8 cellular contexts compared by ENCODE assay signal in the genomic region with DNA sequence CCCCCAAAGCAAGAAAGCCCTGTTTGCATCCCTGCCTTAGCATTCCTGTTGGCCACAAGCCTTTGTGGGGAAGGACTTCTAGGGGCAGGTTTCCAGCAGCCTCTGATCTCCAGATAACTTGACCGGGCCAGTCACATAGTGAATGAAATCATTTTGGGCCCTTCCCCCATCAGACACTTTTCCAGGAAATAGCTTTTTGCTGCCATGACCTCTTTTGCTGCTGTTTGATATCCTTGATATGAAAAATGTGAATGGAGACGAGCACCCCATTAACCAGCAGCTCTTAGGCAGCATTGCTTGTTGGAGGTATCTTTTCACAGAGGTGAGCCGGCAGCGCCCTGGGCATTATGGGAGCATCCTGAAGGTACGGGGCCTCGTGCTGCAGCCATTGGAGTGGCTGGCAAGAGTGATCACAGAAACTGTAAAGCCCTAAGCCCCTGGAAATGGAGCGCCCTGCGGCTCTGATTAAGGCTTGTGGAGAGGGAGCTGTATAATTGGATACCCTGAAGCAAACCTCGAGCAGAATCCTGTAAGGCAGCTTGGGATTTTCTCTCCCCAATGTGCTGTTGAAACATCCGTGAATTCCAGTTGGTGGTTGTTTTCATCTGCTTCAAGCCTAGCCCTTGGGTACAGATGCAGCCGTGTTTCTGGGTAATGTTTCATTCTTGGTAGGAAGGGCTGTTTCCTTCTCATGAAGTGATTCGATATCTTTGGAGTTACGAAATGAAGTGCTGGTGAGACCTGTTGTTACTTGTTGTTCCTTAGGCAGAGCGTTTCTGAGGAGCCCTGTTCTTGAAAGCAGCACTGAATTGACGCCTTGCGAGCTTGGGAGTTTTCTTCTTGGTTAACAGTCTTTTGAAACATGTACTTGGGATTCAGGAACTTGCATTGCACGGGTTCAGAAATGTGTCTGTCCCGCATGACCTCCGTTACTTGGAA.
DNase-seq lines count a peak whose midpoint lies in the region; ATAC-seq and TF ChIP-seq lines count a peak whose summit lies in the region.

No MANE protein-coding gene starts in this region.

- H3K9me3 Mint-ChIP-seq in H9: peaks cover 0 to 5% of the 10 kb centered on the region in 2 experiments; a peak in 3 of 5 replicates
- H3K9me3 Mint-ChIP-seq in activated CD4-positive, alpha-beta T cell treated with anti-CD3 and anti-CD28 coated beads, Interleukin-2, amount 10 ng/mL, durations not matched to agents 24 days and 14 days: peaks cover 18% of the 10 kb centered on the region

- H3K36me3 Mint-ChIP-seq in H9 (ENCODE audit: insufficient read depth in 1 of 3, low read depth in 3 of 3): peaks cover 0 to 2% (median 0%) of the 10 kb centered on the region in 3 experiments; a peak in 5 of 7 replicates
- no peaks in the 10 kb centered on the region for H3K36me3 Mint-ChIP-seq in activated CD4-positive, alpha-beta T cell treated with anti-CD3 and anti-CD28 coated beads, Interleukin-2, amount 10 ng/mL, durations not matched to agents 24 days and 14 days (ENCODE audit: low read depth)

- H2AFZ ChIP-seq in H9 (ENCODE audit: low read length): peak overlapping the region; percentile 17
- H2AFZ ChIP-seq in SK-N-SH (ENCODE audit: low read depth): no peak overlapping the region

- CTCF ChIA-PET in SK-N-SH (lab: Yijun Ruan, JAX): interaction anchor here (1.2 to 1.3 kb wide), 2 partner anchors 10 to 13 kb away, joined by 3 to 4 read pairs; no protein-coding TSS in a partner anchor

- POLR2A ChIA-PET in SK-N-SH (lab: Yijun Ruan, JAX): interaction anchor here (0.6 kb wide), 1 partner anchor 177 kb away, joined by 3 read pairs; no protein-coding TSS in a partner anchor

- H3K14ac ChIP-seq in H9 (ENCODE audit: insufficient read depth, low read length): no peak overlapping the region

- H3K4me3 Mint-ChIP-seq in H9: no peak overlapping the region; a peak in 1 of 5 replicates
- no peak overlapping the region for H3K4me3 Mint-ChIP-seq in activated CD4-positive, alpha-beta T cell treated with anti-CD3 and anti-CD28 coated beads, Interleukin-2, amount 10 ng/mL, durations not matched to agents 24 days and 14 days

- no peak overlapping the region for H4K5ac ChIP-seq in H9 (ENCODE audit: insufficient read length, low read depth, low read length)

- H2BK15ac ChIP-seq in H9 (ENCODE audit: low read depth, low read length): no peak overlapping the region

- H3K79me1 ChIP-seq in H9 (ENCODE audit: insufficient read depth, low read depth, low read length, poor library complexity, severe bottlenecking): no peaks in the 10 kb centered on the region

- H3K4me1 ChIP-seq in H9 (ENCODE audit: insufficient read depth, low read length): peaks cover 8% of the 10 kb centered on the region; the same call in 1 of the 2 replicates
- H3K4me1 ChIP-seq in SK-N-SH (ENCODE audit: control insufficient read depth in 1 of 2, insufficient read depth in 2 of 2, low read depth in 1 of 2, low read length in 1 of 2): peaks cover 0 to 15% of the 10 kb centered on the region in 2 experiments; a peak in 2 of 4 replicates
- peaks cover 11 to 32% (median 18%) of the 10 kb centered on the region in 4 donors for H3K4me1 ChIP-seq in stomach

- TF ChIP-seq CTCF in H9 (conservative IDR thresholded peaks at IDR 0.05) (no peak), SK-N-SH (IDR thresholded peaks at IDR 0.05) (no peak), foreskin fibroblast (IDR thresholded peaks at IDR 0.05; ENCODE audit: low read depth, low read length) (no peak), stomach (IDR thresholded peaks at IDR 0.05) (no peak)

- no peaks in the 10 kb centered on the region for H3K27me3 ChIP-seq in H9 (ENCODE audit: insufficient read depth, low read length)
- H3K27me3 ChIP-seq in SK-N-SH (ENCODE audit: insufficient read depth): no peaks in the 10 kb centered on the region
- no peaks in the 10 kb centered on the region for H3K27me3 ChIP-seq in stomach

- no peak overlapping the region for H3K18ac ChIP-seq in H9 (ENCODE audit: insufficient read length, low read depth, low read length)

- no peak overlapping the region for H2BK20ac ChIP-seq in H9 (ENCODE audit: low read depth, low read length, poor library complexity, severe bottlenecking)

- no peak overlapping the region for H2AK5ac ChIP-seq in H9 (ENCODE audit: insufficient read length, low read length)

- H4K91ac ChIP-seq in H9 (ENCODE audit: insufficient read length, low read depth, low read length): no peak overlapping the region

- ATAC-seq in GM21529 (IDR thresholded peaks at IDR 0.05; ENCODE audit: unreplicated experiment): no peak

- H3K56ac ChIP-seq in H9 (ENCODE audit: insufficient read length, low read depth, low read length): no peak overlapping the region

- DNase-seq in H9 (peak; percentile 36), SK-N-SH (peak; percentile 16), foreskin fibroblast (peak; percentile 80 to 88), stomach (peak; percentile 61), NCI-H1092 (lab: John Stamatoyannopoulos, UW) (no peak)
- no peak for DNase-seq in activated T-cell treated with anti-CD3 and anti-CD28 coated beads, Interleukin-2, amount 50 U/mL, for 1 hour
- no peak for DNase-seq in activated CD4-positive, alpha-beta T cell treated with anti-CD3 and anti-CD28 coated beads, Interleukin-2, amount 10 ng/mL, durations not matched to agents 24 days and 14 days

- H3K4me3 ChIP-seq in SK-N-SH (ENCODE audit: low read depth in 2 of 2, low read length in 1 of 2) (no peak overlapping the region), foreskin fibroblast (ENCODE audit: low read depth in 1 of 2, low read length in 2 of 2) (peak overlapping the region; percentile 6 to 28), stomach (no peak overlapping the region)

- no peaks in the 10 kb centered on the region for H3K79me2 ChIP-seq in H9 (ENCODE audit: insufficient read depth, low read length)
- no peaks in the 10 kb centered on the region for H3K79me2 ChIP-seq in SK-N-SH (ENCODE audit: insufficient read depth)

- H3K36me3 ChIP-seq in SK-N-SH (replicated peaks in 1 of 2; ENCODE audit: control insufficient read depth in 1 of 2, insufficient read depth in 2 of 2, low read length in 1 of 2) (no peaks in the 10 kb centered on the region), stomach (no peaks in the 10 kb centered on the region)

- H3K23me2 ChIP-seq in H9 (ENCODE audit: insufficient read length, low read depth, low read length, poor library complexity, severe bottlenecking): no peaks in the 10 kb centered on the region

- H3K4me1 Mint-ChIP-seq in H9: peaks cover 23 to 30% of the 10 kb centered on the region in 2 experiments
- peaks cover 10% of the 10 kb centered on the region for H3K4me1 Mint-ChIP-seq in activated CD4-positive, alpha-beta T cell treated with anti-CD3 and anti-CD28 coated beads, Interleukin-2, amount 10 ng/mL, durations not matched to agents 24 days and 14 days

- H3K9me2 ChIP-seq in SK-N-SH: no peaks in the 10 kb centered on the region

- 0 out of 7 replicates have a peak overlapping the region, but pooled peaks of 1 of the 3 experiments have one; percentile 32 for H3K27ac Mint-ChIP-seq in H9
- H3K27ac Mint-ChIP-seq in activated CD4-positive, alpha-beta T cell treated with anti-CD3 and anti-CD28 coated beads, Interleukin-2, amount 10 ng/mL, durations not matched to agents 24 days and 14 days: no peak overlapping the region

- H3K27ac ChIP-seq in H9 (ENCODE audit: insufficient read length, low read depth, low read length) (no peak overlapping the region), SK-N-SH (ENCODE audit: low read depth in 2 of 2, low read length in 1 of 2) (peak overlapping the region in 1 of 2 experiments; percentile 8; a peak in 1 of 4 replicates), stomach (peak overlapping the region; percentile 35 to 80 (median 48))

- H2BK12ac ChIP-seq in H9 (ENCODE audit: insufficient read length, low read depth, low read length): no peak overlapping the region

- H4K8ac ChIP-seq in H9 (replicated peaks; ENCODE audit: insufficient read length, low read depth, low read length): no peak overlapping the region

- WGBS in H9 (ENCODE audit: extremely low coverage, insufficient read length, low lambda C conversion rate): no CpG with 5 or more reads among the region's 19 CpGs
- WGBS in SK-N-SH (ENCODE audit: low lambda C conversion rate): 78% methylated on average over 19 of the region's 19 CpGs
- WGBS in stomach, 5 donors: 33 to 70% (median 56%) methylated on average over 16 to 19 of the region's 19 CpGs

- H4K20me1 ChIP-seq in H9 (ENCODE audit: control insufficient read depth, insufficient read depth, insufficient read length): no peaks in the 10 kb centered on the region
- no peaks in the 10 kb centered on the region for H4K20me1 ChIP-seq in SK-N-SH (ENCODE audit: insufficient read depth)

- no peak overlapping the region for H3K4ac ChIP-seq in H9 (ENCODE audit: low read depth, low read length)

- intact Hi-C loops in stomach (cut with DNase I; ENCODE audit: low total_unique reads): no loop called here
- intact Hi-C loops in activated CD4-positive, alpha-beta T cell treated with anti-CD3 and anti-CD28 coated beads, Interleukin-2, amount 10 ng/mL, durations not matched to agents 24 days and 14 days (cut with micrococcal nuclease): no loop called here

- H3K4me2 ChIP-seq in H9 (ENCODE audit: insufficient read depth, insufficient read length, low read length) (no peak overlapping the region), SK-N-SH (no peak overlapping the region)

- H2BK120ac ChIP-seq in H9 (ENCODE audit: low read depth, low read length, poor library complexity, severe bottlenecking): no peak overlapping the region

- no peak for TF ChIP-seq RAD21 in SK-N-SH (IDR thresholded peaks at IDR 0.05; ENCODE audit: low read length)

- H2BK5ac ChIP-seq in H9 (ENCODE audit: insufficient read length, low read length): no peak overlapping the region

- TF ChIP-seq EP300 in SK-N-SH (IDR thresholded peaks at IDR 0.05; ENCODE audit: borderline replicate concordance in 1 of 2, low read depth in 1 of 2, low read length in 1 of 2) (no peak), stomach (IDR thresholded peaks at IDR 0.05) (no peak)

- peaks cover 5% of the 10 kb centered on the region for H3K27me3 Mint-ChIP-seq in H9 (ENCODE audit: low read depth)
- H3K27me3 Mint-ChIP-seq in activated CD4-positive, alpha-beta T cell treated with anti-CD3 and anti-CD28 coated beads, Interleukin-2, amount 10 ng/mL, durations not matched to agents 24 days and 14 days: peaks cover 3% of the 10 kb centered on the region

- TF ChIP-seq POLR2A in stomach (IDR thresholded peaks at IDR 0.05): no peak

- H3K23ac ChIP-seq in H9 (ENCODE audit: insufficient read length, low read depth, low read length): no peak overlapping the region

- H3K9ac ChIP-seq in H9 (ENCODE audit: extremely low read depth, insufficient read length, low read length) (no peak overlapping the region), SK-N-SH (no peak overlapping the region)

- H3F3A ChIP-seq in SK-N-SH (replicated peaks; ENCODE audit: insufficient read depth): no peaks in the 10 kb centered on the region

- no peak overlapping the region for H3T11ph ChIP-seq in H9 (ENCODE audit: low read length)

- H3K9me3 ChIP-seq in H9 (ENCODE audit: control insufficient read depth, low read depth, low read length) (no peaks in the 10 kb centered on the region), SK-N-SH (no peaks in the 10 kb centered on the region), stomach (no peaks in the 10 kb centered on the region)

TF ChIP-seq in SK-N-SH, 30 proteins besides CTCF, POLR2A, EP300 and RAD21 (continues in another document):
- TF ChIP-seq GATA2 (CRISPR knock-in tag; IDR thresholded peaks at IDR 0.05): no peak

Comparison
In these comparisons a context has a peak if more than half of its experiments do, and no peak if none do; other contexts are left out.
1. DNase-seq: peak in H9 (single experiment), SK-N-SH (single experiment), foreskin fibroblast (2 of 2) and stomach (single experiment); none in activated T-cell treated with anti-CD3 and anti-CD28 coated beads, Interleukin-2, amount 50 U/mL, for 1 hour (single experiment), NCI-H1092 (single experiment) and activated CD4-positive, alpha-beta T cell treated with anti-CD3 and anti-CD28 coated beads, Interleukin-2, amount 10 ng/mL, durations not matched to agents 24 days and 14 days (single experiment).
2. H3K4me3 ChIP-seq: peak in foreskin fibroblast (2 of 2); none in SK-N-SH (0 of 2) and stomach (0 of 4).